24 cellular contexts compared by ENCODE assay signal in genomic region chr17:61996916-61997605, GRCh38.
DNase-seq lines count a peak whose midpoint lies in the region; ATAC-seq and TF ChIP-seq lines count a peak whose summit lies in the region.
"Had no signal": no experiment of that assay in that cellular context is flagged by ENCODE, and none has a peak within 500 bp of the region (broad histone marks: within the 10 kb centered on the region; RNA-seq: fewer than 3 reads in every experiment).

No MANE protein-coding gene starts in this region.

- H3K79me2 ChIP-seq in trophoblast cell (ENCODE audit: control insufficient read depth, insufficient read depth, low read length, poor library complexity): no peaks in the 10 kb centered on the region

- H2BK12ac ChIP-seq in trophoblast cell (ENCODE audit: low read length): no peak overlapping the region

- CTCF ChIA-PET in T-cell (lab: Charles Lee): no interaction called here

- no peak overlapping the region for H3K27ac ChIP-seq in CD4-positive, CD25-positive, alpha-beta regulatory T cell (ENCODE audit: insufficient read depth, low read length, poor library complexity, severe bottlenecking)
- H3K27ac ChIP-seq in trophoblast cell (ENCODE audit: low read depth, low read length): no peak overlapping the region
- H3K27ac ChIP-seq: BLaER1 treated with 17β-estradiol and CSF1 and Interleukin-3, amounts not matched to agents 10 nM and 100 nM; neutrophil; suprapubic skin had no signal

- H3K9me3 Mint-ChIP-seq in CD4-positive, CD25-positive, alpha-beta regulatory T cell: no peaks in the 10 kb centered on the region
- H3K9me3 Mint-ChIP-seq in T-cell: no peaks in the 10 kb centered on the region
- H3K9me3 Mint-ChIP-seq: activated naive CD8-positive, alpha-beta T cell treated with anti-CD3 and anti-CD28 coated beads, Interleukin-2, amount 10 ng/mL, durations not matched to agents 7 days and 5 days; stimulated activated naive B cell treated with anti-CD40 and anti-IgM and Interleukin-4, amounts not matched to agents 10 μg/mL and 1 μg/mL and 100 μg/mL, for 72 hours had no signal

- no peak overlapping the region for H3K14ac ChIP-seq in trophoblast cell (ENCODE audit: low read length)

- H3K36me3 Mint-ChIP-seq in CD4-positive, CD25-positive, alpha-beta regulatory T cell: peaks cover 7% of the 10 kb centered on the region
- peaks cover 7% of the 10 kb centered on the region for H3K36me3 Mint-ChIP-seq in T-helper 17 cell (ENCODE audit: low read depth)
- peaks cover 28% of the 10 kb centered on the region for H3K36me3 Mint-ChIP-seq in T-cell

- H3K18ac ChIP-seq in trophoblast cell (ENCODE audit: low read length): no peak overlapping the region

- no peak overlapping the region for H2AK5ac ChIP-seq in trophoblast cell (ENCODE audit: low read length)

- ATAC-seq in CD4-positive, CD25-positive, alpha-beta regulatory T cell (ENCODE audit: low read depth in 2 of 2): no peak
- ATAC-seq in T-helper 17 cell (no peak), T-cell (replicated peaks in 1 of 4) (no peak)
- ATAC-seq: activated CD8-positive, alpha-beta T cell treated with anti-CD3 and anti-CD28 coated beads, Interleukin-2, amount 10 ng/mL, durations not matched to agents 7 days and 5 days; esophagus mucosa; stimulated activated naive B cell treated with anti-CD40 and anti-IgM and Interleukin-4, amounts not matched to agents 10 μg/mL and 1 μg/mL and 100 μg/mL, for 72 hours had no signal

- H3K4ac ChIP-seq in trophoblast cell (ENCODE audit: low read depth, low read length): no peak overlapping the region

- POLR2A ChIA-PET in T-cell (lab: Charles Lee): no interaction called here

- H2BK5ac ChIP-seq in trophoblast cell (ENCODE audit: low read depth, low read length, poor library complexity): no peak overlapping the region

- peaks cover 37% of the 10 kb centered on the region for H3K36me3 ChIP-seq in CD4-positive, CD25-positive, alpha-beta regulatory T cell (ENCODE audit: control insufficient read depth, insufficient read depth, low read length)
- H3K36me3 ChIP-seq in trophoblast cell (ENCODE audit: control insufficient read depth in 1 of 2, insufficient read depth in 2 of 2, low read length in 2 of 2): peaks cover 16% of the 10 kb centered on the region in 2 experiments

- H3K4me1 Mint-ChIP-seq in CD4-positive, CD25-positive, alpha-beta regulatory T cell: peaks cover 35 to 43% (median 37%) of the 10 kb centered on the region in 4 donors
- H3K4me1 Mint-ChIP-seq in T-helper 17 cell: peaks cover 20% of the 10 kb centered on the region
- peaks cover 34 to 37% (median 36%) of the 10 kb centered on the region in 3 donors for H3K4me1 Mint-ChIP-seq in T-cell

- no peak overlapping the region for H2BK120ac ChIP-seq in trophoblast cell (ENCODE audit: insufficient read depth, low read length, poor library complexity)

- no peak overlapping the region for H4K8ac ChIP-seq in trophoblast cell (ENCODE audit: low read depth, low read length)

- no peak for DNase-seq in CD4-positive, CD25-positive, alpha-beta regulatory T cell
- DNase-seq in T-helper 17 cell (no peak), fibroblast of pulmonary artery (ENCODE audit: low read depth) (peak; percentile 1), trophoblast cell (peak; percentile 7 to 71), globus pallidus (ENCODE audit: low spot score) (no peak), dedifferentiated amniotic fluid mesenchymal stem cell (ENCODE audit: extremely low spot score) (no peak), T-cell (no peak), amygdala (lab: John Stamatoyannopoulos, UW) (no peak)
- DNase-seq: activated CD8-positive, alpha-beta T cell treated with anti-CD3 and anti-CD28 coated beads, Interleukin-2, amount 10 ng/mL, durations not matched to agents 7 days and 5 days; activated effector memory CD4-positive, alpha-beta T cell treated with Interleukin-2 at 50 U/mL for 16 hours; activated naive CD8-positive, alpha-beta T cell treated with anti-CD3 and anti-CD28 coated beads, Interleukin-2, amount 10 ng/mL, durations not matched to agents 7 days and 5 days; activated T-cell treated with anti-CD3 and anti-CD28 coated beads for 4 hours; body of pancreas; Calu3; effector memory CD4-positive, alpha-beta T cell; NCI-H1105 treated with DMSO at 0.1 percent for 48 hours; NCI-H345; SHP77 treated with DMSO at 0.1 percent for 48 hours; stimulated activated CD4-positive, alpha-beta T cell treated with anti-CD3 and anti-CD28 coated beads, Interleukin-4, amount 100 ng/mL, for 1 hour; stimulated activated naive B cell treated with anti-CD40 and anti-IgM and Interleukin-4, amounts not matched to agents 10 μg/mL and 1 μg/mL and 100 μg/mL, for 72 hours had no signal

- no peaks in the 10 kb centered on the region for H3K79me1 ChIP-seq in trophoblast cell (ENCODE audit: low read length)

- H3K23ac ChIP-seq in trophoblast cell (ENCODE audit: low read length): no peak overlapping the region

- H3K9me3 ChIP-seq in CD4-positive, CD25-positive, alpha-beta regulatory T cell (ENCODE audit: control insufficient read depth in 2 of 2, low read length in 2 of 2): no peaks in the 10 kb centered on the region
- H3K9me3 ChIP-seq in T-helper 17 cell (ENCODE audit: control insufficient read depth, low read length, poor library complexity, severe bottlenecking) (no peaks in the 10 kb centered on the region), trophoblast cell (ENCODE audit: insufficient read depth, low read depth, low read length) (no peaks in the 10 kb centered on the region)
- H3K9me3 ChIP-seq: BLaER1 treated with 17β-estradiol and CSF1 and Interleukin-3, amounts not matched to agents 10 nM and 100 nM; body of pancreas; neutrophil; suprapubic skin had no signal

- peaks cover 16% of the 10 kb centered on the region for H3K4me1 ChIP-seq in CD4-positive, CD25-positive, alpha-beta regulatory T cell (ENCODE audit: control insufficient read depth, insufficient read depth, low read length, poor library complexity, severe bottlenecking)
- H3K4me1 ChIP-seq in trophoblast cell (ENCODE audit: control insufficient read depth in 1 of 2, insufficient read depth in 2 of 2, low read length in 2 of 2): no peaks in the 10 kb centered on the region

- no peak overlapping the region for H3K9ac ChIP-seq in trophoblast cell (ENCODE audit: low read length)
- H3K9ac ChIP-seq: BLaER1 treated with 17β-estradiol and CSF1 and Interleukin-3, amounts not matched to agents 10 nM and 100 nM had no signal

- no peak overlapping the region for H3K4me3 ChIP-seq in CD4-positive, CD25-positive, alpha-beta regulatory T cell (ENCODE audit: low read depth, low read length)
- no peak overlapping the region for H3K4me3 ChIP-seq in fibroblast of pulmonary artery (replicated peaks; ENCODE audit: low read depth, low read length)
- H3K4me3 ChIP-seq in trophoblast cell (ENCODE audit: low read depth, low read length): no peak overlapping the region
- H3K4me3 ChIP-seq: BLaER1 treated with 17β-estradiol and CSF1 and Interleukin-3, amounts not matched to agents 10 nM and 100 nM; body of pancreas; suprapubic skin had no signal

- H3K27me3 Mint-ChIP-seq in CD4-positive, CD25-positive, alpha-beta regulatory T cell: no peaks in the 10 kb centered on the region
- H3K27me3 Mint-ChIP-seq in T-helper 17 cell (no peaks in the 10 kb centered on the region), T-cell (no peaks in the 10 kb centered on the region)
- H3K27me3 Mint-ChIP-seq: activated naive CD8-positive, alpha-beta T cell treated with anti-CD3 and anti-CD28 coated beads, Interleukin-2, amount 10 ng/mL, durations not matched to agents 7 days and 5 days; stimulated activated naive B cell treated with anti-CD40 and anti-IgM and Interleukin-4, amounts not matched to agents 10 μg/mL and 1 μg/mL and 100 μg/mL, for 72 hours had no signal

- no peak overlapping the region for H3K4me2 ChIP-seq in trophoblast cell (ENCODE audit: low read length)
- H3K4me2 ChIP-seq: BLaER1 treated with 17β-estradiol and CSF1 and Interleukin-3, amounts not matched to agents 10 nM and 100 nM had no signal

- TF ChIP-seq CTCF in fibroblast of pulmonary artery (IDR thresholded peaks at IDR 0.05; ENCODE audit: low read length, missing control alignments): no peak

- H4K91ac ChIP-seq in trophoblast cell (ENCODE audit: low read depth, low read length): no peak overlapping the region

- 100% methylated on average over 1 of the region's 4 CpGs for WGBS in trophoblast cell (ENCODE audit: extremely low coverage, insufficient coverage, insufficient read length)

- no peaks in the 10 kb centered on the region for H3K27me3 ChIP-seq in CD4-positive, CD25-positive, alpha-beta regulatory T cell (ENCODE audit: control insufficient read depth, insufficient read depth, low read length)
- no peaks in the 10 kb centered on the region for H3K27me3 ChIP-seq in trophoblast cell (ENCODE audit: insufficient read depth, low read length)
- H3K27me3 ChIP-seq: BLaER1 treated with 17β-estradiol and CSF1 and Interleukin-3, amounts not matched to agents 10 nM and 100 nM; body of pancreas; neutrophil; suprapubic skin had no signal

- H4K12ac ChIP-seq in trophoblast cell (ENCODE audit: low read depth, low read length): no peak overlapping the region

- no peak overlapping the region for H2AFZ ChIP-seq in trophoblast cell (ENCODE audit: insufficient read depth, low read length, poor library complexity)

- H3K4me3 Mint-ChIP-seq in CD4-positive, CD25-positive, alpha-beta regulatory T cell: no peak overlapping the region
- H3K4me3 Mint-ChIP-seq in T-helper 17 cell (no peak overlapping the region), T-cell (no peak overlapping the region)
- H3K4me3 Mint-ChIP-seq: activated CD8-positive, alpha-beta T cell treated with anti-CD3 and anti-CD28 coated beads, Interleukin-2, amount 10 ng/mL, durations not matched to agents 7 days and 5 days; activated naive CD8-positive, alpha-beta T cell treated with anti-CD3 and anti-CD28 coated beads, Interleukin-2, amount 10 ng/mL, durations not matched to agents 7 days and 5 days; stimulated activated naive B cell treated with anti-CD40 and anti-IgM and Interleukin-4, amounts not matched to agents 10 μg/mL and 1 μg/mL and 100 μg/mL, for 72 hours had no signal

- H3K27ac Mint-ChIP-seq in CD4-positive, CD25-positive, alpha-beta regulatory T cell: peak overlapping the region in 2 of 3 donors; percentile 11 to 64
- peak overlapping the region; percentile 53 for H3K27ac Mint-ChIP-seq in T-helper 17 cell
- H3K27ac Mint-ChIP-seq in T-cell: no peak overlapping the region
- H3K27ac Mint-ChIP-seq: activated CD8-positive, alpha-beta T cell treated with anti-CD3 and anti-CD28 coated beads, Interleukin-2, amount 10 ng/mL, durations not matched to agents 7 days and 5 days; activated naive CD8-positive, alpha-beta T cell treated with anti-CD3 and anti-CD28 coated beads, Interleukin-2, amount 10 ng/mL, durations not matched to agents 7 days and 5 days; stimulated activated naive B cell treated with anti-CD40 and anti-IgM and Interleukin-4, amounts not matched to agents 10 μg/mL and 1 μg/mL and 100 μg/mL, for 72 hours had no signal

Comparison
In these comparisons a context has a peak if more than half of its experiments do, and no peak if none do; other contexts are left out.
1. DNase-seq: peak in fibroblast of pulmonary artery (single experiment) and trophoblast cell (2 of 2); none in CD4-positive, CD25-positive, alpha-beta regulatory T cell (0 of 3), T-helper 17 cell (0 of 3), globus pallidus (single experiment), dedifferentiated amniotic fluid mesenchymal stem cell (single experiment), T-cell (0 of 34) and amygdala (0 of 56).
2. H3K27ac Mint-ChIP-seq: peak in CD4-positive, CD25-positive, alpha-beta regulatory T cell (2 of 3) and T-helper 17 cell (single experiment); none in T-cell (0 of 2).